In genomic region chr2:12544221-12544558, GRCh38 we compare ENCODE assay signal across 14 cellular contexts.
A peak's percentile ranks its signal among the peaks of the same experiment; 100 is the strongest.
DNase-seq lines count a peak whose midpoint lies in the region; ATAC-seq and TF ChIP-seq lines count a peak whose summit lies in the region.
"Had no signal": no experiment of that assay in that cellular context is flagged by ENCODE, and none has a peak within 500 bp of the region (broad histone marks: within the 10 kb centered on the region; RNA-seq: fewer than 3 reads in every experiment).

No MANE protein-coding gene starts in this region.

- no peak overlapping the region for H3K27ac Mint-ChIP-seq in CD14-positive monocyte

- H3K9ac ChIP-seq in smooth muscle cell (ENCODE audit: low read depth): no peak overlapping the region

- H4K20me1 ChIP-seq in smooth muscle cell (ENCODE audit: low read depth): no peaks in the 10 kb centered on the region

- no peaks in the 10 kb centered on the region for H3K36me3 ChIP-seq in smooth muscle cell (ENCODE audit: low read depth)
- H3K36me3 ChIP-seq: cardiac muscle cell, esophagus muscularis mucosa had no signal

- peaks cover 5% of the 10 kb centered on the region for H3K4me1 Mint-ChIP-seq in CD14-positive monocyte

- H3K9me3 Mint-ChIP-seq in CD14-positive monocyte: peaks cover 0 to 9% (median 0%) of the 10 kb centered on the region in 7 donors

- no peaks in the 10 kb centered on the region for H3F3A ChIP-seq in smooth muscle cell (ENCODE audit: low read depth)

- peaks cover 0 to 5% (median 5%) of the 10 kb centered on the region in 3 donors for H3K27me3 Mint-ChIP-seq in CD14-positive monocyte (ENCODE audit: low read depth in 3 of 3)

- no peak overlapping the region for H3K4me3 Mint-ChIP-seq in CD14-positive monocyte

- no peaks in the 10 kb centered on the region for H3K79me2 ChIP-seq in smooth muscle cell (ENCODE audit: low read depth)

- TF ChIP-seq CTCF in smooth muscle cell (IDR thresholded peaks at IDR 0.05; ENCODE audit: borderline replicate concordance, insufficient read depth, poor library complexity, severe bottlenecking) (no peak), CD14-positive monocyte (IDR thresholded peaks at IDR 0.05) (no peak)

- no peaks in the 10 kb centered on the region for H3K27me3 ChIP-seq in smooth muscle cell (ENCODE audit: low read depth)
- H3K27me3 ChIP-seq: cardiac muscle cell, esophagus muscularis mucosa had no signal

- peaks cover 9% of the 10 kb centered on the region for H3K4me1 ChIP-seq in smooth muscle cell (ENCODE audit: low read depth)

- no peak overlapping the region for H3K4me2 ChIP-seq in smooth muscle cell

- no peaks in the 10 kb centered on the region for H3K9me3 ChIP-seq in smooth muscle cell (replicated peaks; ENCODE audit: low read depth)
- H3K9me3 ChIP-seq: esophagus muscularis mucosa had no signal

- no peak overlapping the region for H3K27ac ChIP-seq in smooth muscle cell (ENCODE audit: low read depth)
- H3K27ac ChIP-seq: cardiac muscle cell, esophagus muscularis mucosa had no signal

- peak; percentile 85 for ATAC-seq in GM18907 (IDR thresholded peaks at IDR 0.05; ENCODE audit: unreplicated experiment)
- peak; percentile 81 for ATAC-seq in GM21825 (IDR thresholded peaks at IDR 0.05; ENCODE audit: unreplicated experiment)
- peak; percentile 70 for ATAC-seq in HG03342 (IDR thresholded peaks at IDR 0.05; ENCODE audit: unreplicated experiment)

- WGBS in smooth muscle cell (ENCODE audit: low lambda C conversion rate): 84% methylated on average over 5 of the region's 5 CpGs

- H3K4me3 ChIP-seq in smooth muscle cell: no peak overlapping the region
- H3K4me3 ChIP-seq: cardiac muscle cell, esophagus muscularis mucosa had no signal

- no peaks in the 10 kb centered on the region for H3K36me3 Mint-ChIP-seq in CD14-positive monocyte

- peak overlapping the region; percentile 30 for H2AFZ ChIP-seq in smooth muscle cell (ENCODE audit: low read depth)

- intact Hi-C loops in posterior cingulate gyrus (cut with DNase I): no loop called here
- intact Hi-C loops in CD14-positive monocyte (cut with micrococcal nuclease): no loop called here

- DNase-seq in smooth muscle cell (lab: John Stamatoyannopoulos, UW; ENCODE audit: unreplicated experiment) (no peak), posterior cingulate gyrus (no peak), CD14-positive monocyte (ENCODE audit: low spot score) (no peak), OCI-M2 (lab: John Stamatoyannopoulos, UW; ENCODE audit: unreplicated experiment) (no peak), NCI-H2029 (lab: John Stamatoyannopoulos, UW) (no peak)
- DNase-seq: activated CD4-positive, alpha-beta T cell treated with anti-CD3 and anti-CD28 coated beads for 48 hours; activated gamma-delta T cell; Calu3; NCI-H226 had no signal
